Comparison of ENCODE assay signal across 23 cellular contexts in genomic region chr2:171862501-171862900, GRCh38.
"Had no signal": no experiment of that assay in that cellular context is flagged by ENCODE, and none has a peak within 500 bp of the region (broad histone marks: within the 10 kb centered on the region; RNA-seq: fewer than 3 reads in every experiment).

No MANE protein-coding gene starts in this region.

- H3K36me3 ChIP-seq: left ventricle myocardium inferior, neural progenitor cell, ovary, right atrium auricular region, thoracic aorta had no signal

- H3K27ac ChIP-seq: left ventricle myocardium inferior, neural progenitor cell, ovary, right atrium auricular region, skin epidermis, suprapubic skin, thoracic aorta, tibial artery, upper lobe of right lung had no signal

- DNase-seq: hippocampal formation; immature natural killer cell; left ventricle myocardium inferior; mesendoderm; naive B cell; natural killer cell; nephron progenitor cell; ovary; stimulated activated CD4-positive, alpha-beta T cell treated with anti-CD3 and anti-CD28 coated beads, Interleukin-12 subunit alpha, Interleukin-12 subunit beta, amount 100 ng/mL, for 4 hours; stimulated activated CD4-positive, alpha-beta T cell treated with anti-CD3 and anti-CD28 coated beads, Interleukin-15, amount 100 ng/mL, for 24 hours; stimulated activated CD4-positive, alpha-beta T cell treated with anti-CD3 and anti-CD28 coated beads, Interleukin-2, amount 100 ng/mL, for 24 hours; stimulated activated CD4-positive, alpha-beta T cell treated with anti-CD3 and anti-CD28 coated beads, Interleukin-4, amount 100 ng/mL, for 1 hour; stimulated activated naive B cell treated with anti-CD40 and anti-IgM and Interleukin-4, amounts not matched to agents 10 μg/mL and 1 μg/mL and 100 μg/mL, for 72 hours; stimulated activated naive CD8-positive, alpha-beta T cell treated with anti-CD3 and anti-CD28 coated beads, Interleukin-15, Interleukin-2, amounts not matched to agents 100 U/mL and 50 U/mL, for 24 hours; tibial artery; trophoblast cell; upper lobe of right lung had no signal

- H3K9ac ChIP-seq: neural progenitor cell had no signal

- H3K4me1 ChIP-seq: neural progenitor cell, suprapubic skin, upper lobe of right lung had no signal

- H2AFZ ChIP-seq: neural progenitor cell had no signal

- H3K4me3 ChIP-seq: left ventricle myocardium inferior, lung, neural progenitor cell, ovary, right atrium auricular region, skin epidermis, suprapubic skin, thoracic aorta, tibial artery, upper lobe of right lung had no signal

- H3K4me2 ChIP-seq: neural progenitor cell had no signal

- H3K9me3 ChIP-seq: left ventricle myocardium inferior, ovary, right atrium auricular region, suprapubic skin, thoracic aorta, tibial artery, upper lobe of right lung had no signal

- H3K27me3 ChIP-seq: neural progenitor cell, ovary, right atrium auricular region, suprapubic skin, tibial artery, upper lobe of right lung had no signal
